Comparison of ENCODE assay signal across 9 cellular contexts in the genomic region with DNA sequence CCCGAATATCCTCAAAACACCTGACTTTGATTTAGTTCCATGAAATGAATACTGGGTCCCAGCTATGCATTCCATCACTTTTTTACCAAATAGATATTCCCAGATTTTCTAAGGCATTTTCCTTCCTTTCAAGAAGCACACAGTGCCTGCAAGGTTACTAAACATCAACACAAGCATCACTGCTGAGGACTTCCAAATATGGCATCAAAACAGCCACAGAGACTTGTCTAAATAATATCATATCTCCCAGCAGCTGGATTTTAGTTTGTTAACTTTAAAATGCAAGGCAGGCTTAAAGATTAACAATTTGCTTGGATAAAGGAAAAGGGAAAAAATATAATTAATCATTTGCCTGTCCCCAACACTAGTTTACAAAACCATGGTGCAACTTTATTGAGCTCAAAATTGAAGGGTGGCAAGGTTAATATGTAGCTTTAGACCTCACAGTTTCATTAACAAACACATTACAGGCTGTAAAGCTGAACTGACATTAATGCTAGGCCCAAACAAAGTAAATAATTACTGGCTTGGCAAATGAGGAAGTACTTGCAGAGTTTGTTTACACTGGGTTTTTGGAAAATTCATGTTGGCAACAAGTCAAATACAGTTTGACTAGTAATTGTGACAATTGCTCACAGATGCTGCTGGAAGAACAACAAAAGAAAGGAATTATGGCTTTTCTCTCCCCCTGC.
DNase-seq lines count a peak whose midpoint lies in the region; TF ChIP-seq lines count a peak whose summit lies in the region.
"Had no signal": no experiment of that assay in that cellular context is flagged by ENCODE, and none has a peak within 500 bp of the region (broad histone marks: within the 10 kb centered on the region; RNA-seq: fewer than 3 reads in every experiment).

No MANE protein-coding gene starts in this region.

- no peak for TF ChIP-seq CTCF in breast epithelium (IDR thresholded peaks at IDR 0.05)
- TF ChIP-seq CTCF in hepatocyte (IDR thresholded peaks at IDR 0.05; ENCODE audit: poor library complexity), result no peak

- H3K79me2 ChIP-seq in hepatocyte, result no peaks in the 10 kb centered on the region

- DNase-seq in T47D (ENCODE audit: low read depth in 1 of 2, low spot score in 1 of 2) (peak; percentile 13 to 83), breast epithelium (ENCODE audit: low spot score in 2 of 2) (no peak), OCI-M1 (lab: John Stamatoyannopoulos, UW) (peak; percentile 18), hepatocyte (ENCODE audit: low spot score) (peak; percentile 48), GF-D8 (lab: John Stamatoyannopoulos, UW) (no peak), 8988T (no peak), G401 (ENCODE audit: low spot score) (no peak)
- DNase-seq in stimulated activated CD4-positive, alpha-beta T cell treated with anti-CD3 and anti-CD28 coated beads, Interleukin-2, amount 100 ng/mL, for 24 hours, result no peak
- DNase-seq: spleen had no signal

- 28% methylated on average over 1 of the region's 1 CpG for WGBS in hepatocyte (ENCODE audit: low lambda C conversion rate, missing lambda C conversion rate)

- H3K36me3 ChIP-seq in breast epithelium, result no peaks in the 10 kb centered on the region
- H3K36me3 ChIP-seq in hepatocyte (replicated peaks; ENCODE audit: insufficient read depth, low read depth), result no peaks in the 10 kb centered on the region
- H3K36me3 ChIP-seq: spleen had no signal

- H3K9me3 ChIP-seq in breast epithelium (no peaks in the 10 kb centered on the region), hepatocyte (ENCODE audit: low read depth) (no peaks in the 10 kb centered on the region)

- H3K4me1 ChIP-seq in breast epithelium (no peaks in the 10 kb centered on the region), hepatocyte (ENCODE audit: insufficient read depth) (peaks cover 24% of the 10 kb centered on the region)
- H3K4me1 ChIP-seq: spleen had no signal

- in situ Hi-C loops in T47D (cut with HindIII; ENCODE audit: low pct_unique_long_range_greater_than_20kb, low sequenced_read_pairs) (no loop called here), G401 (cut with HindIII; ENCODE audit: low sequenced_read_pairs) (no loop called here)

- H2AFZ ChIP-seq in hepatocyte, result no peak overlapping the region

- TF ChIP-seq POLR2A in breast epithelium (IDR thresholded peaks at IDR 0.05), result no peak

- intact Hi-C loops in breast epithelium (cut with DNase I; ENCODE audit: low total_unique reads), result no loop called here

- no peaks in the 10 kb centered on the region for H4K20me1 ChIP-seq in hepatocyte (ENCODE audit: insufficient read depth, poor library complexity, severe bottlenecking)

- H3K4me2 ChIP-seq in hepatocyte, result peak overlapping the region; percentile 29

- H3K27ac ChIP-seq in breast epithelium (no peak overlapping the region), hepatocyte (peak overlapping the region; percentile 14)

- H3K9me2 ChIP-seq in hepatocyte (replicated peaks; ENCODE audit: insufficient read depth), result no peaks in the 10 kb centered on the region

- H3K27me3 ChIP-seq in breast epithelium (no peaks in the 10 kb centered on the region), hepatocyte (no peaks in the 10 kb centered on the region)
- H3K27me3 ChIP-seq: spleen had no signal

- H3K4me3 ChIP-seq in breast epithelium (no peak overlapping the region), hepatocyte (no peak overlapping the region)
- H3K4me3 ChIP-seq: spleen had no signal

Comparison
In these comparisons a context has a peak if more than half of its experiments do, and no peak if none do; other contexts are left out.
1. DNase-seq: peak in T47D (2 of 2), OCI-M1 (single experiment) and hepatocyte (single experiment); none in breast epithelium (0 of 2), GF-D8 (single experiment), 8988T (single experiment), G401 (single experiment) and stimulated activated CD4-positive, alpha-beta T cell treated with anti-CD3 and anti-CD28 coated beads, Interleukin-2, amount 100 ng/mL, for 24 hours (0 of 2).